In the genomic region with DNA sequence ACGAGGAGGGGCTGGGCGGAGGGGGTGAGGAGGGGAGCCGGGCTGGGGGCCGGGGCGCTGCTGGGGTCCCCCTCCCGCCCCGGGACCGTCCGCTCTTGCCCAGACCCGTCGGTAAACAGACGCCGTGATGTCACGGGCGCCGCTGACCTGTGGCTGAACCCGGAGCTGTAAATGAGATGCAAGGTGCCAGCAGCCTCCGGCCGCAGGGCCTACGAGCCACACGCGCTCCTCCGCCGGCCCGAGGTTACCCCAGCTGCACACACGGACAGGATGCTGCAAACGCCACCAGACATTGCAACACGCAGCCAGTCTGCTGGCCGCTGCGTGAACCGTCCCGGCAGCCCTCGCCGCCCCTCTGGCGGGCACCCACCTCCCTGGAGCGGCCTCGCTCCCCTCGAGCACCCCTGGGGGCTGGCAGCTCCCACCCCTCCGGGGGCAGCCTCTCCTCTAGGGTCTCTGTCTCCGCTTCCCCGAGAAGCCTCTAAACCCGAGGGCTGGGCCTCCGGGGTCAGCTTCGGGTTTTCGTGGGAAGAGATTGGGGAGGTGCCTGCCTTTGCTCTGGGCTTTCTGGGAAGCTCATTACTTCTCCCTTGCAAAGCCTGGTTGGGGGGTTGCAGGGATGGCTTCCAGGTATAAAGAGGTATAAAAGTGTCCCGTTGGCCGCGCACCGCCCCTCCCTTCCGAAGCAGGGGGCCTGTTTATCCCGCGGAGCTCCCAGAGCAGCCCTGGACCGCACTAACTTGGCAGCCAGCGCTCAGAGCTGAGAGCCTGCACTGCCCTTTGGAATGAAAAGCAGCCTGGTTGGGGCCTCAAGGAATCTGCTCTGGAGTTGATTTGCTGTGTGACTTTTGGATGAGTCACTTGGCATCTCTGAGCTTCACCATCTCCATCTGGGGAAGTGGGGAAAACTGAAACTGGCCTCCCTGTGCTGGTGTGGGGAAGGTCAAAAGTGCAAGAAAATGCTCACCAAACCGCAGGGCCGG, we compare ENCODE assay signal across 9 cellular contexts. TPM values are rescaled to one million over a fixed set of nuclear protein-coding genes. Genes with fewer than 3 reads are reported as not detected.
A peak's percentile ranks its signal among the peaks of the same experiment; 100 is the strongest.
DNase-seq lines count a peak whose midpoint lies in the region; FAIRE-seq and TF ChIP-seq lines count a peak whose summit lies in the region.
"Had no signal": no experiment of that assay in that cellular context is flagged by ENCODE, and none has a peak within 500 bp of the region (broad histone marks: within the 10 kb centered on the region; RNA-seq: fewer than 3 reads in every experiment).

No MANE protein-coding gene starts in this region.

- DNase-seq in DMS 273 (lab: John Stamatoyannopoulos, UW; ENCODE audit: unreplicated experiment) (peak; percentile 71), DMS 273 treated with DMSO at 0.1 percent for 48 hours (lab: John Stamatoyannopoulos, UW) (no peak), MG63 (peak; percentile 99), astrocyte (ENCODE audit: low read depth) (peak; percentile 99), hepatic stellate cell (ENCODE audit: low spot score) (peak; percentile 98), progenitor cell of endocrine pancreas (ENCODE audit: low spot score, unreplicated experiment) (peak; percentile 77)
- no peak for DNase-seq in activated T-helper 1 cell treated with anti-CD3 and anti-CD28 coated beads, Interleukin-12 subunit alpha, Interleukin-12 subunit beta, Interleukin-2, Interleukin-4 antibody, amounts not matched to agents 30 ng/mL and 10 ng/mL and 1 ng/mL, durations not matched to agents 14 hours and 24 hours and 36 hours (ENCODE audit: low spot score)
- DNase-seq in activated CD4-positive, alpha-beta T cell treated with anti-CD3 and anti-CD28 coated beads, Interleukin-2, amount 10 ng/mL, durations not matched to agents 24 days and 14 days = no peak

- peaks cover 7% of the 10 kb centered on the region for H3K9me3 Mint-ChIP-seq in astrocyte (ENCODE audit: unreplicated experiment)
- no peaks in the 10 kb centered on the region for H3K9me3 Mint-ChIP-seq in progenitor cell of endocrine pancreas (ENCODE audit: low read depth)
- H3K9me3 Mint-ChIP-seq in activated T-helper 1 cell treated with anti-CD3 and anti-CD28 coated beads, Interleukin-12 subunit alpha, Interleukin-12 subunit beta, Interleukin-2, Interleukin-4 antibody, amounts not matched to agents 30 ng/mL and 10 ng/mL and 1 ng/mL, durations not matched to agents 14 hours and 24 hours and 36 hours = no peaks in the 10 kb centered on the region
- H3K9me3 Mint-ChIP-seq in activated CD4-positive, alpha-beta T cell treated with anti-CD3 and anti-CD28 coated beads, Interleukin-2, amount 10 ng/mL, durations not matched to agents 24 days and 14 days = no peaks in the 10 kb centered on the region

- intact Hi-C loops in activated T-helper 1 cell treated with anti-CD3 and anti-CD28 coated beads, Interleukin-12 subunit alpha, Interleukin-12 subunit beta, Interleukin-2, Interleukin-4 antibody, amounts not matched to agents 30 ng/mL and 10 ng/mL and 1 ng/mL, durations not matched to agents 14 hours and 24 hours and 36 hours (cut with micrococcal nuclease) = no loop called here
- intact Hi-C loops in activated CD4-positive, alpha-beta T cell treated with anti-CD3 and anti-CD28 coated beads, Interleukin-2, amount 10 ng/mL, durations not matched to agents 24 days and 14 days (cut with micrococcal nuclease) = no loop called here

- H3K36me3 ChIP-seq in MG63 (peaks cover 82% of the 10 kb centered on the region), astrocyte (ENCODE audit: insufficient read depth, low read length) (peaks cover 2% of the 10 kb centered on the region)

- no peak overlapping the region for H2AFZ ChIP-seq in astrocyte (ENCODE audit: low read depth, low read length)

- H3K27ac Mint-ChIP-seq in astrocyte (ENCODE audit: unreplicated experiment) (peak overlapping the region; percentile 69), progenitor cell of endocrine pancreas (peak overlapping the region; percentile 85)
- H3K27ac Mint-ChIP-seq in activated T-helper 1 cell treated with anti-CD3 and anti-CD28 coated beads, Interleukin-12 subunit alpha, Interleukin-12 subunit beta, Interleukin-2, Interleukin-4 antibody, amounts not matched to agents 30 ng/mL and 10 ng/mL and 1 ng/mL, durations not matched to agents 14 hours and 24 hours and 36 hours = no peak overlapping the region
- no peak overlapping the region for H3K27ac Mint-ChIP-seq in activated CD4-positive, alpha-beta T cell treated with anti-CD3 and anti-CD28 coated beads, Interleukin-2, amount 10 ng/mL, durations not matched to agents 24 days and 14 days

- peak overlapping the region; percentile 83 for H3K4me2 ChIP-seq in astrocyte (ENCODE audit: low read length)

- peak overlapping the region; percentile 94 for H3K27ac ChIP-seq in astrocyte (ENCODE audit: low read depth, low read length)
- H3K27ac ChIP-seq: 22Rv1 had no signal

- H3K36me3 Mint-ChIP-seq in astrocyte (ENCODE audit: low read depth, unreplicated experiment) (no peaks in the 10 kb centered on the region), progenitor cell of endocrine pancreas (ENCODE audit: insufficient read depth) (peaks cover 20% of the 10 kb centered on the region)
- peaks cover 8% of the 10 kb centered on the region for H3K36me3 Mint-ChIP-seq in activated T-helper 1 cell treated with anti-CD3 and anti-CD28 coated beads, Interleukin-12 subunit alpha, Interleukin-12 subunit beta, Interleukin-2, Interleukin-4 antibody, amounts not matched to agents 30 ng/mL and 10 ng/mL and 1 ng/mL, durations not matched to agents 14 hours and 24 hours and 36 hours (ENCODE audit: low read depth)
- peaks cover 14% of the 10 kb centered on the region for H3K36me3 Mint-ChIP-seq in activated CD4-positive, alpha-beta T cell treated with anti-CD3 and anti-CD28 coated beads, Interleukin-2, amount 10 ng/mL, durations not matched to agents 24 days and 14 days (ENCODE audit: low read depth)

- H3K79me2 ChIP-seq in astrocyte (ENCODE audit: insufficient read depth, low read length) = peaks cover 55% of the 10 kb centered on the region

- no peak overlapping the region for H3K4me3 Mint-ChIP-seq in astrocyte (ENCODE audit: unreplicated experiment)
- H3K4me3 Mint-ChIP-seq in progenitor cell of endocrine pancreas (ENCODE audit: low read depth) = peak overlapping the region; percentile 44
- H3K4me3 Mint-ChIP-seq in activated T-helper 1 cell treated with anti-CD3 and anti-CD28 coated beads, Interleukin-12 subunit alpha, Interleukin-12 subunit beta, Interleukin-2, Interleukin-4 antibody, amounts not matched to agents 30 ng/mL and 10 ng/mL and 1 ng/mL, durations not matched to agents 14 hours and 24 hours and 36 hours = no peak overlapping the region
- H3K4me3 Mint-ChIP-seq in activated CD4-positive, alpha-beta T cell treated with anti-CD3 and anti-CD28 coated beads, Interleukin-2, amount 10 ng/mL, durations not matched to agents 24 days and 14 days = no peak overlapping the region

- H3K4me3 ChIP-seq in MG63 (peak overlapping the region; percentile 34), astrocyte (ENCODE audit: insufficient read depth, low read depth, low read length) (peak overlapping the region; percentile 38)

- no peaks in the 10 kb centered on the region for H3K27me3 ChIP-seq in MG63
- no peaks in the 10 kb centered on the region for H3K27me3 ChIP-seq in astrocyte (ENCODE audit: insufficient read depth, low read length)

- peak overlapping the region; percentile 82 for H3K9ac ChIP-seq in astrocyte (ENCODE audit: low read length)

- peaks cover 2% of the 10 kb centered on the region for H4K20me1 ChIP-seq in astrocyte (ENCODE audit: insufficient read depth, low read length)

- TF ChIP-seq CTCF in astrocyte (IDR thresholded peaks at IDR 0.05; ENCODE audit: insufficient read depth, low read depth, low read length) (no peak), progenitor cell of endocrine pancreas (IDR thresholded peaks at IDR 0.05; ENCODE audit: unreplicated experiment) (no peak)

- H3K27me3 Mint-ChIP-seq in astrocyte (ENCODE audit: low read depth, unreplicated experiment) (peaks cover 69% of the 10 kb centered on the region), progenitor cell of endocrine pancreas (no peaks in the 10 kb centered on the region)
- H3K27me3 Mint-ChIP-seq in activated T-helper 1 cell treated with anti-CD3 and anti-CD28 coated beads, Interleukin-12 subunit alpha, Interleukin-12 subunit beta, Interleukin-2, Interleukin-4 antibody, amounts not matched to agents 30 ng/mL and 10 ng/mL and 1 ng/mL, durations not matched to agents 14 hours and 24 hours and 36 hours (ENCODE audit: insufficient read depth) = peaks cover 5% of the 10 kb centered on the region
- H3K27me3 Mint-ChIP-seq in activated CD4-positive, alpha-beta T cell treated with anti-CD3 and anti-CD28 coated beads, Interleukin-2, amount 10 ng/mL, durations not matched to agents 24 days and 14 days = peaks cover 7% of the 10 kb centered on the region

- no peak for FAIRE-seq in astrocyte (lab: Jason Lieb, UNC)

- no peaks in the 10 kb centered on the region for H3K9me3 ChIP-seq in MG63
- H3K9me3 ChIP-seq in astrocyte (ENCODE audit: insufficient read depth, low read depth, low read length) = no peaks in the 10 kb centered on the region

- peaks cover 40% of the 10 kb centered on the region for H3K4me1 ChIP-seq in astrocyte (ENCODE audit: insufficient read depth, low read length)

- H3K4me1 Mint-ChIP-seq in astrocyte (ENCODE audit: low read depth, unreplicated experiment) (no peaks in the 10 kb centered on the region), progenitor cell of endocrine pancreas (ENCODE audit: low read depth) (peaks cover 67% of the 10 kb centered on the region)
- H3K4me1 Mint-ChIP-seq in activated T-helper 1 cell treated with anti-CD3 and anti-CD28 coated beads, Interleukin-12 subunit alpha, Interleukin-12 subunit beta, Interleukin-2, Interleukin-4 antibody, amounts not matched to agents 30 ng/mL and 10 ng/mL and 1 ng/mL, durations not matched to agents 14 hours and 24 hours and 36 hours (ENCODE audit: low read depth) = peaks cover 17% of the 10 kb centered on the region
- H3K4me1 Mint-ChIP-seq in activated CD4-positive, alpha-beta T cell treated with anti-CD3 and anti-CD28 coated beads, Interleukin-2, amount 10 ng/mL, durations not matched to agents 24 days and 14 days = peaks cover 19% of the 10 kb centered on the region

RNA-seq across cellular contexts. Expression of gene DHRS3, which starts 21.9 kb away (rescaled TPM):
- total RNA-seq in MG63 (2014; rRNA removed; shearing (Covaris generic); ENCODE audit: low replicate concordance) = 229 and 317 TPM in 2 replicates
- 3.2 and 3.4 TPM in 2 replicates for total RNA-seq in astrocyte
- total RNA-seq in progenitor cell of endocrine pancreas = 176 and 214 TPM in 2 replicates
- total RNA-seq in activated T-helper 1 cell treated with anti-CD3 and anti-CD28 coated beads, Interleukin-12 subunit alpha, Interleukin-12 subunit beta, Interleukin-2, Interleukin-4 antibody, amounts not matched to agents 30 ng/mL and 10 ng/mL and 1 ng/mL, durations not matched to agents 14 hours and 24 hours and 36 hours = 109 and 111 TPM in 2 replicates
- 66.4 and 69.2 TPM in 2 replicates for total RNA-seq in activated CD4-positive, alpha-beta T cell treated with anti-CD3 and anti-CD28 coated beads, Interleukin-2, amount 10 ng/mL, durations not matched to agents 24 days and 14 days

RNA-seq across cellular contexts. Expression of gene AADACL4, which starts 47.8 kb away (rescaled TPM):
- not detected in 2 replicates for total RNA-seq in MG63 (2014; rRNA removed; shearing (Covaris generic); ENCODE audit: low replicate concordance)
- total RNA-seq in astrocyte (not detected in 2 replicates), progenitor cell of endocrine pancreas (0.24 TPM in 2 replicates)
- total RNA-seq in activated T-helper 1 cell treated with anti-CD3 and anti-CD28 coated beads, Interleukin-12 subunit alpha, Interleukin-12 subunit beta, Interleukin-2, Interleukin-4 antibody, amounts not matched to agents 30 ng/mL and 10 ng/mL and 1 ng/mL, durations not matched to agents 14 hours and 24 hours and 36 hours = not detected in 2 replicates
- not detected in 2 replicates for total RNA-seq in activated CD4-positive, alpha-beta T cell treated with anti-CD3 and anti-CD28 coated beads, Interleukin-2, amount 10 ng/mL, durations not matched to agents 24 days and 14 days

Comparison
In these comparisons a context has a peak if more than half of its experiments do, and no peak if none do; other contexts are left out.
1. DNase-seq: peak in DMS 273 (single experiment), MG63 (single experiment), astrocyte (single experiment), hepatic stellate cell (single experiment) and progenitor cell of endocrine pancreas (single experiment); none in DMS 273 treated with DMSO at 0.1 percent for 48 hours (single experiment), activated T-helper 1 cell treated with anti-CD3 and anti-CD28 coated beads, Interleukin-12 subunit alpha, Interleukin-12 subunit beta, Interleukin-2, Interleukin-4 antibody, amounts not matched to agents 30 ng/mL and 10 ng/mL and 1 ng/mL, durations not matched to agents 14 hours and 24 hours and 36 hours (single experiment) and activated CD4-positive, alpha-beta T cell treated with anti-CD3 and anti-CD28 coated beads, Interleukin-2, amount 10 ng/mL, durations not matched to agents 24 days and 14 days (single experiment).
2. H3K27ac Mint-ChIP-seq: peak in astrocyte (single experiment) and progenitor cell of endocrine pancreas (single experiment); none in activated T-helper 1 cell treated with anti-CD3 and anti-CD28 coated beads, Interleukin-12 subunit alpha, Interleukin-12 subunit beta, Interleukin-2, Interleukin-4 antibody, amounts not matched to agents 30 ng/mL and 10 ng/mL and 1 ng/mL, durations not matched to agents 14 hours and 24 hours and 36 hours (single experiment) and activated CD4-positive, alpha-beta T cell treated with anti-CD3 and anti-CD28 coated beads, Interleukin-2, amount 10 ng/mL, durations not matched to agents 24 days and 14 days (single experiment).
3. RNA of gene DHRS3, which starts 21.9 kb away (total RNA-seq): 229 to 317 TPM in MG63, 176 to 214 TPM in progenitor cell of endocrine pancreas, 109 to 111 TPM in activated T-helper 1 cell treated with anti-CD3 and anti-CD28 coated beads, Interleukin-12 subunit alpha, Interleukin-12 subunit beta, Interleukin-2, Interleukin-4 antibody, amounts not matched to agents 30 ng/mL and 10 ng/mL and 1 ng/mL, durations not matched to agents 14 hours and 24 hours and 36 hours and 66.4 to 69.2 TPM in activated CD4-positive, alpha-beta T cell treated with anti-CD3 and anti-CD28 coated beads, Interleukin-2, amount 10 ng/mL, durations not matched to agents 24 days and 14 days; 3.2 to 3.4 TPM in astrocyte; every median in the first group is over 10 times any median in the second.